In the genomic region with DNA sequence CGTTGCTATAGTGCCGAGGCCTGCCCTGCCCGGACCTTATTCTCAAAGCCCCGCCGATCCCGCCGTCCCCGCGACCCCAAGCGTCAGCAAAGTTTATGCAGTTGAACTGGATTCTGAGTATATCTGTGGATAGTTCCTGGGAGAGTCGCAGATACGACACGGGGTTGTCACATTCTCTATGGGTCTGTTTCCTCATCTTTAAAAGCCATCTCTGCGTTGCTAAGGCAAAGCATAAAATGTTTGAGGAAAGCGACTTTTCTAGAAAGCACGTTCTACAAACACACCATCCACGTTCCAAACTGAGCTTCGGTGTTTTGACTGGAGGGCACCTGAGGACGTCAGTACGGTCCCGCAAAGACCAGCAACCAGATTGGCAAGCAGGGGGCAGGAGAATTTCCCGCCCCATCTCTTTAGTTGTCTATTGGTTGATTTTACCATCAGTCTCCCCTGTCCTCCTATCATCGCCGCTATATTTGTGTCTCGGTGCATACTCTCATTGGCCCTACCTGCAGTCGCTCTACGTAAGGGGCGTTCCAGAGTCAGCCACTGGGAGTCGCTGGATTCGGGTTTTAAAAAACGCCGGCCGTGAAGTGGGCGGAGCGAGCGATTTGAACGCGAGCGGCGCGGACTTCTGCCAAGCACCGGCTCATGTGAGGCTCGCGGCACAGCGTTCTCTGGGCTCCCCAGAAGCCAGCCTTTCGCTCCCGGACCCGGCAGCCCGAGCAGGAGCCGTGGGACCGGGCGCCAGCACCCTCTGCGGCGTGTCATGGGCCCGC, we compare ENCODE assay signal across 8 cellular contexts. TPM values are rescaled to one million over a fixed set of nuclear protein-coding genes. Genes with fewer than 3 reads are reported as not detected.
DNase-seq lines count a peak whose midpoint lies in the region; ATAC-seq and TF ChIP-seq lines count a peak whose summit lies in the region.

A gene (plus strand): TSS at position 626 of the 776 bp plus-strand sequence. CDS start 141 bp downstream, at position 767.

- peak within 1 kb of the TSS; percentile 86 for H3K27ac ChIP-seq in C4-2B
- H3K27ac ChIP-seq in left lung, result peak within 1 kb of the TSS; percentile 16 to 61

- peak; percentile 99 for ATAC-seq in GM19372 (IDR thresholded peaks at IDR 0.05; ENCODE audit: low read depth, unreplicated experiment)
- ATAC-seq in HG03558 (IDR thresholded peaks at IDR 0.05; ENCODE audit: extremely low read depth, unreplicated experiment), result peak; percentile 97
- peak; percentile 100 for ATAC-seq in left lung

- peaks cover 6 to 22% of the 10 kb centered on the region in 2 donors for H3K4me1 ChIP-seq in left lung

- TF ChIP-seq CTCF in C4-2B (conservative IDR thresholded peaks at IDR 0.05) (no peak), left lung (IDR thresholded peaks at IDR 0.05) (peak; percentile 22 to 58)

- H3K9me3 ChIP-seq in left lung, result no peaks in the 10 kb centered on the region

- peaks cover 0 to 14% of the 10 kb centered on the region in 2 donors for H3K36me3 ChIP-seq in left lung

- intact Hi-C loops in left lung (cut with DNase I), result no loop called here

- peak within 1 kb of the TSS; percentile 88 to 90 for H3K4me3 ChIP-seq in left lung

- H3K27me3 ChIP-seq in left lung, result peaks cover 0 to 6% of the 10 kb centered on the region in 2 donors

- peak; percentile 98 for DNase-seq in NCI-H748 treated with DMSO at 0.1 percent for 48 hours (lab: John Stamatoyannopoulos, UW)
- peak; percentile 84 to 95 for DNase-seq in activated CD4-positive, alpha-beta T cell treated with anti-CD3 and anti-CD28 coated beads, Interleukin-2, amount 50 U/mL, for 24 hours (ENCODE audit: low read depth in 1 of 2, low spot score in 1 of 2)
- peak; percentile 100 for DNase-seq in dermis blood vessel endothelial cell
- peak; percentile 95 to 97 for DNase-seq in left lung
- peak; percentile 90 to 93 for DNase-seq in stimulated activated CD4-positive, alpha-beta T cell treated with anti-CD3 and anti-CD28 coated beads, Interleukin-2, amount 100 ng/mL, for 48 hours

RNA-seq across cellular contexts. Expression of the gene that starts here (rescaled TPM):
- total RNA-seq in dermis blood vessel endothelial cell (5.1 and 14.3 TPM in 2 replicates), left lung (1 to 10 TPM in 1 of 2 donors, under 1 TPM in 1; 0.99 to 4.0 TPM)

Comparison
In these comparisons a context has a peak if more than half of its experiments do, and no peak if none do; other contexts are left out.
1. Peak in every context shown above with its lines: DNase-seq, ATAC-seq, H3K4me3 ChIP-seq and H3K27ac ChIP-seq.